ENCODE assay signal across 27 cellular contexts in the genomic region with DNA sequence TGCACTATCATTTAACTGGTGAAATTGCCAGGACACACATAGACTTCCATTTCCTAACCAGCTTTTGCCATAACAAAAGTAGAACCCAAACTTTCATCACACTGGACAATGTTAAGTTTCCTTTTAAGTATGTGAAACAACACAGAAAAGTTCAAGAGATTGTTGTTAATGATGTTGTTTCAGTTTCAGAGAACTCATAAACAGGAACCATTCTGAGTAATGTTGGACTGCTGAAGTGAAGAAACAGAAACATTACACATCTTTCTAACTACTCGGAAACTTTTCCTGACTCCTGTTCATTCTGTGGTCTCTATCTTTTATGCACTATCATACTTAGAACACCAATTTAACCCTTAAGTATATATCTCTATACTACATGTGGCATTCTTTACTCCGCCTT.
DNase-seq lines count a peak whose midpoint lies in the region; ATAC-seq, FAIRE-seq and TF ChIP-seq lines count a peak whose summit lies in the region.
"Had no signal": no experiment of that assay in that cellular context is flagged by ENCODE, and none has a peak within 500 bp of the region (broad histone marks: within the 10 kb centered on the region; RNA-seq: fewer than 3 reads in every experiment).

No MANE protein-coding gene starts in this region.

- H2BK5ac ChIP-seq in trophoblast cell (ENCODE audit: low read depth, low read length, poor library complexity) = no peak overlapping the region

- peak overlapping the region; percentile 37 for H4K91ac ChIP-seq in trophoblast cell (ENCODE audit: low read depth, low read length)

- no peaks in the 10 kb centered on the region for H3K27me3 Mint-ChIP-seq in type B pancreatic cell
- H3K27me3 Mint-ChIP-seq: activated B cell treated with CpG ODN at 0.5 μM for 24 hours; activated CD4-positive, alpha-beta memory T cell treated with anti-CD3 and anti-CD28 coated beads for 36 hours had no signal

- no peak overlapping the region for H3K4ac ChIP-seq in trophoblast cell (ENCODE audit: low read depth, low read length)

- no peaks in the 10 kb centered on the region for H3K79me2 ChIP-seq in trophoblast cell (ENCODE audit: control insufficient read depth, insufficient read depth, low read length, poor library complexity)
- no peaks in the 10 kb centered on the region for H3K79me2 ChIP-seq in mammary epithelial cell (ENCODE audit: insufficient read depth, low read length)

- no peak overlapping the region for H3K27ac ChIP-seq in trophoblast cell (ENCODE audit: low read depth, low read length)
- H3K27ac ChIP-seq in pancreas = no peak overlapping the region
- H3K27ac ChIP-seq in mammary epithelial cell (ENCODE audit: insufficient read depth, low read depth, low read length) = no peak overlapping the region
- H3K27ac ChIP-seq: adrenal gland, breast epithelium, coronary artery, left ventricle myocardium inferior, RWPE1, sigmoid colon had no signal

- H3K4me2 ChIP-seq in trophoblast cell (ENCODE audit: low read length) (no peak overlapping the region), mammary epithelial cell (ENCODE audit: insufficient read depth, low read depth, low read length) (no peak overlapping the region)

- H3K79me1 ChIP-seq in trophoblast cell (ENCODE audit: low read length) = peaks cover 1% of the 10 kb centered on the region

- peak overlapping the region; percentile 64 for H2BK12ac ChIP-seq in trophoblast cell (ENCODE audit: low read length)

- no peak overlapping the region for H3K14ac ChIP-seq in trophoblast cell (ENCODE audit: low read length)

- no peak overlapping the region for H3K4me3 Mint-ChIP-seq in type B pancreatic cell
- H3K4me3 Mint-ChIP-seq: activated B cell treated with CpG ODN at 0.5 μM for 24 hours; activated CD4-positive, alpha-beta memory T cell treated with anti-CD3 and anti-CD28 coated beads for 36 hours; CD8-positive, alpha-beta T cell; stimulated activated effector memory CD8-positive, alpha-beta T cell treated with anti-CD3 and anti-CD28 coated beads, Interleukin-12 subunit alpha, Interleukin-12 subunit beta, amount 100 ng/mL, for 72 hours had no signal

- dilution Hi-C loops in mammary epithelial cell (cut with HindIII; ENCODE audit: low sequenced_read_pairs) = no loop called here

- DNase-seq in trophoblast cell = no peak
- DNase-seq in pancreas = no peak
- no peak for DNase-seq in mammary epithelial cell
- no peak for DNase-seq in type B pancreatic cell (ENCODE audit: extremely low spot score, unreplicated experiment)
- DNase-seq: activated B cell treated with CpG ODN at 0.5 μM for 24 hours; activated CD4-positive, alpha-beta memory T cell treated with anti-CD3 and anti-CD28 coated beads for 36 hours; activated T-cell treated with anti-CD3 and anti-CD28 coated beads for 4 hours; adrenal gland; CD8-positive, alpha-beta T cell; DMS79 treated with DMSO at 0.1 percent for 48 hours; left ventricle myocardium inferior; mucosa of descending colon; NCI-H1092 treated with DMSO at 0.1 percent for 48 hours; NCI-H510A treated with DMSO at 0.1 percent for 48 hours; posterior cingulate gyrus; sigmoid colon; T-helper 9 cell had no signal

- H2AFZ ChIP-seq in trophoblast cell (ENCODE audit: insufficient read depth, low read length, poor library complexity) (no peak overlapping the region), mammary epithelial cell (ENCODE audit: low read depth, low read length) (no peak overlapping the region)

- CTCF ChIA-PET in mammary epithelial cell (lab: Charles Lee; ENCODE audit: low non-redundant PET) = no interaction called here

- H4K8ac ChIP-seq in trophoblast cell (ENCODE audit: low read depth, low read length) = no peak overlapping the region

- no peak for FAIRE-seq in pancreas (lab: Jason Lieb, UNC)
- FAIRE-seq: endometrium, GM19239 had no signal

- no TSS peak for BruUV-seq in mammary epithelial cell (replicated peaks; lab: Mats Ljungman, UMichigan)

- no peak for TF ChIP-seq CTCF in pancreas (IDR thresholded peaks at IDR 0.05)
- TF ChIP-seq CTCF in mammary epithelial cell (conservative IDR thresholded peaks at IDR 0.05 in 1 of 2, IDR thresholded peaks at IDR 0.05 in 1 of 2; ENCODE audit: extremely low read depth in 1 of 2, insufficient read depth in 1 of 2, low read depth in 1 of 2, low read length in 2 of 2) = no peak
- TF ChIP-seq CTCF in type B pancreatic cell (conservative IDR thresholded peaks at IDR 0.05) = no peak

- no peaks in the 10 kb centered on the region for H3K4me1 Mint-ChIP-seq in type B pancreatic cell (ENCODE audit: unreplicated experiment)
- H3K4me1 Mint-ChIP-seq: activated B cell treated with CpG ODN at 0.5 μM for 24 hours; stimulated activated effector memory CD8-positive, alpha-beta T cell treated with anti-CD3 and anti-CD28 coated beads, Interleukin-12 subunit alpha, Interleukin-12 subunit beta, amount 100 ng/mL, for 72 hours had no signal

- H4K12ac ChIP-seq in trophoblast cell (ENCODE audit: low read depth, low read length) = no peak overlapping the region

- H3K18ac ChIP-seq in trophoblast cell (ENCODE audit: low read length) = no peak overlapping the region

- no peaks in the 10 kb centered on the region for H3K27me3 ChIP-seq in trophoblast cell (ENCODE audit: insufficient read depth, low read length)
- no peaks in the 10 kb centered on the region for H3K27me3 ChIP-seq in pancreas
- H3K27me3 ChIP-seq in mammary epithelial cell (ENCODE audit: insufficient read depth, low read length) = no peaks in the 10 kb centered on the region
- H3K27me3 ChIP-seq: adrenal gland, breast epithelium, sigmoid colon had no signal

- H3K9me3 ChIP-seq in trophoblast cell (ENCODE audit: insufficient read depth, low read depth, low read length) (no peaks in the 10 kb centered on the region), pancreas (no peaks in the 10 kb centered on the region), mammary epithelial cell (replicated peaks; ENCODE audit: insufficient read depth, low read length) (no peaks in the 10 kb centered on the region)
- H3K9me3 ChIP-seq: adrenal gland, breast epithelium, left ventricle myocardium inferior, mucosa of descending colon, sigmoid colon had no signal

- H3K36me3 ChIP-seq in trophoblast cell (ENCODE audit: control insufficient read depth in 1 of 2, insufficient read depth in 2 of 2, low read length in 2 of 2) = no peaks in the 10 kb centered on the region
- H3K36me3 ChIP-seq in pancreas = no peaks in the 10 kb centered on the region
- H3K36me3 ChIP-seq in mammary epithelial cell (ENCODE audit: insufficient read depth, low read length) = no peaks in the 10 kb centered on the region
- H3K36me3 ChIP-seq: adrenal gland, breast epithelium, left ventricle myocardium inferior, sigmoid colon had no signal

- peak; percentile 84 for ATAC-seq in GM18520 (IDR thresholded peaks at IDR 0.05; ENCODE audit: unreplicated experiment)
- ATAC-seq in GM21786 (IDR thresholded peaks at IDR 0.05; ENCODE audit: unreplicated experiment) = peak; percentile 83
- ATAC-seq in HG03520 (IDR thresholded peaks at IDR 0.05; ENCODE audit: unreplicated experiment) = peak; percentile 75
- no peak for ATAC-seq in pancreas
- ATAC-seq: CD8-positive, alpha-beta T cell; HCT116; mucosa of descending colon; stimulated activated effector memory CD8-positive, alpha-beta T cell treated with anti-CD3 and anti-CD28 coated beads, Interleukin-12 subunit alpha, Interleukin-12 subunit beta, amount 100 ng/mL, for 72 hours had no signal

- no peaks in the 10 kb centered on the region for H4K20me1 ChIP-seq in mammary epithelial cell (ENCODE audit: insufficient read depth, low read length)

- no peaks in the 10 kb centered on the region for H3K36me3 Mint-ChIP-seq in type B pancreatic cell
- H3K36me3 Mint-ChIP-seq: activated CD4-positive, alpha-beta memory T cell treated with anti-CD3 and anti-CD28 coated beads for 36 hours; CD8-positive, alpha-beta T cell; stimulated activated effector memory CD8-positive, alpha-beta T cell treated with anti-CD3 and anti-CD28 coated beads, Interleukin-12 subunit alpha, Interleukin-12 subunit beta, amount 100 ng/mL, for 72 hours had no signal

- in situ Hi-C loops in mammary epithelial cell (cut with MboI; ENCODE audit: low sequenced_read_pairs in 2 of 2) = loop anchor here in 1 of 2 donors (25.0 kb wide), 1 partner anchor 824 kb away; no protein-coding TSS in a partner anchor

- no peak overlapping the region for H2BK120ac ChIP-seq in trophoblast cell (ENCODE audit: insufficient read depth, low read length, poor library complexity)

- no peaks in the 10 kb centered on the region for H3K9me3 Mint-ChIP-seq in type B pancreatic cell

- no peak overlapping the region for H3K27ac Mint-ChIP-seq in type B pancreatic cell
- H3K27ac Mint-ChIP-seq: activated B cell treated with CpG ODN at 0.5 μM for 24 hours; activated CD4-positive, alpha-beta memory T cell treated with anti-CD3 and anti-CD28 coated beads for 36 hours; CD8-positive, alpha-beta T cell; stimulated activated effector memory CD8-positive, alpha-beta T cell treated with anti-CD3 and anti-CD28 coated beads, Interleukin-12 subunit alpha, Interleukin-12 subunit beta, amount 100 ng/mL, for 72 hours had no signal

- no peak overlapping the region for H2AK5ac ChIP-seq in trophoblast cell (ENCODE audit: low read length)

- H3K4me1 ChIP-seq in trophoblast cell (ENCODE audit: control insufficient read depth in 1 of 2, insufficient read depth in 2 of 2, low read length in 2 of 2) = peaks cover 0 to 2% of the 10 kb centered on the region in 2 experiments
- no peaks in the 10 kb centered on the region for H3K4me1 ChIP-seq in pancreas
- no peaks in the 10 kb centered on the region for H3K4me1 ChIP-seq in mammary epithelial cell (ENCODE audit: insufficient read depth, low read length)
- H3K4me1 ChIP-seq: adrenal gland, breast epithelium, sigmoid colon had no signal

- intact Hi-C loops in pancreas (cut with DNase I) = no loop called here
- intact Hi-C loops in mammary epithelial cell (cut with micrococcal nuclease) = no loop called here

- no peak overlapping the region for H3K9ac ChIP-seq in trophoblast cell (ENCODE audit: low read length)
- no peak overlapping the region for H3K9ac ChIP-seq in mammary epithelial cell (ENCODE audit: insufficient read depth, low read length)

- no peak overlapping the region for H3K23ac ChIP-seq in trophoblast cell (ENCODE audit: low read length)

- no peak overlapping the region for H3K4me3 ChIP-seq in trophoblast cell (ENCODE audit: low read depth, low read length)
- H3K4me3 ChIP-seq in pancreas = no peak overlapping the region
- no peak overlapping the region for H3K4me3 ChIP-seq in mammary epithelial cell (replicated peaks in 1 of 3; ENCODE audit: insufficient read depth in 1 of 3, low read depth in 2 of 3, low read length in 3 of 3)
- H3K4me3 ChIP-seq: adrenal gland, breast epithelium, coronary artery, left ventricle myocardium inferior, mucosa of descending colon, sigmoid colon had no signal

- no CpG with 5 or more reads among the region's 2 CpGs for WGBS in trophoblast cell (ENCODE audit: extremely low coverage, insufficient coverage, insufficient read length)
- WGBS in pancreas, 2 donors = 47 to 50% methylated on average over 2 of the region's 2 CpGs
- 75% methylated on average over 2 of the region's 2 CpGs for WGBS in mammary epithelial cell (ENCODE audit: low coverage, missing lambda C conversion rate)

Comparison
In these comparisons a context has a peak if more than half of its experiments do, and no peak if none do; other contexts are left out.
1. ATAC-seq: peak in GM18520 (single experiment), GM21786 (single experiment) and HG03520 (single experiment); none in pancreas (0 of 4).